In the genomic region with DNA sequence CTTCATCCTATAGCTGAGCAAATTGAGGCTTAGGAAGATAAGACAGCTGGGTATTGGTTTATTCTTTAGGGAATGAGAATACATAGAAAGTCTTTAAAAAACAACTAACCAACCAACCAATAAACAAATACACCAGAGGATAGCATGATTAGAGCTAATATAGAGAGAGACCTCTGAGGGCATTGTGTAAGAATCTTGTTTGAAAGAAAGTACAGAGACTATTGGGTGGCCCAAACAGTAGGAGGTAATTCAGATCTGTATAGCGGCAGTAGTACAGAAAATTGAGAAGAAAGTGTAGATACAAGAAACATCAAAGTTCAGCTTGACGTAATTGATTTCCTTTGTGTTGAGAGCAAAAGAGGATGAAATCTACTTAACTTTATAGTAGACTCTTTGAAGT, we compare ENCODE assay signal across 29 cellular contexts.
"Had no signal": no experiment of that assay in that cellular context is flagged by ENCODE, and none has a peak within 500 bp of the region (broad histone marks: within the 10 kb centered on the region; RNA-seq: fewer than 3 reads in every experiment).

No MANE protein-coding gene starts in this region.

- H3K27ac Mint-ChIP-seq: stimulated activated effector memory CD8-positive, alpha-beta T cell treated with anti-CD3 and anti-CD28 coated beads, Interleukin-12 subunit alpha, Interleukin-12 subunit beta, amount 100 ng/mL, for 72 hours; stimulated activated memory B cell treated with anti-CD40 and anti-IgM and Interleukin-4, amounts not matched to agents 10 μg/mL and 1 μg/mL and 100 μg/mL, for 72 hours; stimulated activated naive B cell treated with anti-CD40 and anti-IgM and Interleukin-4, amounts not matched to agents 10 μg/mL and 1 μg/mL and 100 μg/mL, for 72 hours; stimulated activated naive CD8-positive, alpha-beta T cell treated with anti-CD3 and anti-CD28 coated beads, Interleukin-15, amount 100 ng/mL, for 72 hours; stimulated activated naive CD8-positive, alpha-beta T cell treated with anti-CD3 and anti-CD28 coated beads, Interleukin-15, Interleukin-2, amounts not matched to agents 100 ng/mL and 50 ng/mL, for 24 hours; type B pancreatic cell had no signal

- ATAC-seq: stimulated activated effector memory CD8-positive, alpha-beta T cell treated with anti-CD3 and anti-CD28 coated beads, Interleukin-12 subunit alpha, Interleukin-12 subunit beta, amount 100 ng/mL, for 72 hours; stimulated activated memory B cell treated with anti-CD40 and anti-IgM and Interleukin-4, amounts not matched to agents 10 μg/mL and 1 μg/mL and 100 μg/mL, for 72 hours; stimulated activated naive B cell treated with anti-CD40 and anti-IgM and Interleukin-4, amounts not matched to agents 10 μg/mL and 1 μg/mL and 100 μg/mL, for 72 hours; stimulated activated naive CD8-positive, alpha-beta T cell treated with anti-CD3 and anti-CD28 coated beads, Interleukin-15, amount 100 ng/mL, for 72 hours; stimulated activated naive CD8-positive, alpha-beta T cell treated with anti-CD3 and anti-CD28 coated beads, Interleukin-15, Interleukin-2, amounts not matched to agents 100 U/mL and 50 U/mL, for 24 hours; upper lobe of right lung had no signal

- H3K9me3 Mint-ChIP-seq: stimulated activated naive B cell treated with anti-CD40 and anti-IgM and Interleukin-4, amounts not matched to agents 10 μg/mL and 1 μg/mL and 100 μg/mL, for 72 hours; type B pancreatic cell had no signal

- H3K27me3 Mint-ChIP-seq: stimulated activated memory B cell treated with anti-CD40 and anti-IgM and Interleukin-4, amounts not matched to agents 10 μg/mL and 1 μg/mL and 100 μg/mL, for 72 hours; stimulated activated naive B cell treated with anti-CD40 and anti-IgM and Interleukin-4, amounts not matched to agents 10 μg/mL and 1 μg/mL and 100 μg/mL, for 72 hours; stimulated activated naive CD8-positive, alpha-beta T cell treated with anti-CD3 and anti-CD28 coated beads, Interleukin-15, amount 100 ng/mL, for 72 hours; stimulated activated naive CD8-positive, alpha-beta T cell treated with anti-CD3 and anti-CD28 coated beads, Interleukin-15, Interleukin-2, amounts not matched to agents 100 ng/mL and 50 ng/mL, for 24 hours; type B pancreatic cell had no signal

- H3K4me1 Mint-ChIP-seq: stimulated activated effector memory CD8-positive, alpha-beta T cell treated with anti-CD3 and anti-CD28 coated beads, Interleukin-12 subunit alpha, Interleukin-12 subunit beta, amount 100 ng/mL, for 72 hours; stimulated activated memory B cell treated with anti-CD40 and anti-IgM and Interleukin-4, amounts not matched to agents 10 μg/mL and 1 μg/mL and 100 μg/mL, for 72 hours; stimulated activated naive B cell treated with anti-CD40 and anti-IgM and Interleukin-4, amounts not matched to agents 10 μg/mL and 1 μg/mL and 100 μg/mL, for 72 hours; stimulated activated naive CD8-positive, alpha-beta T cell treated with anti-CD3 and anti-CD28 coated beads, Interleukin-15, amount 100 ng/mL, for 72 hours had no signal

- H3K36me3 ChIP-seq: stomach, suprapubic skin, thoracic aorta, thyroid gland, tibial artery, tibial nerve, transverse colon, upper lobe of left lung, upper lobe of right lung, uterus, vagina had no signal

- H3K27ac ChIP-seq: stomach, suprapubic skin, testis, thoracic aorta, thyroid gland, tibial artery, tibial nerve, transverse colon, upper lobe of left lung, upper lobe of right lung, uterus, vagina had no signal

- H3K27me3 ChIP-seq: stomach, suprapubic skin, testis, thyroid gland, tibial artery, tibial nerve, transverse colon, upper lobe of left lung, upper lobe of right lung, uterus, vagina had no signal

- H3K4me3 Mint-ChIP-seq: stimulated activated effector memory CD8-positive, alpha-beta T cell treated with anti-CD3 and anti-CD28 coated beads, Interleukin-12 subunit alpha, Interleukin-12 subunit beta, amount 100 ng/mL, for 72 hours; stimulated activated memory B cell treated with anti-CD40 and anti-IgM and Interleukin-4, amounts not matched to agents 10 μg/mL and 1 μg/mL and 100 μg/mL, for 72 hours; stimulated activated naive B cell treated with anti-CD40 and anti-IgM and Interleukin-4, amounts not matched to agents 10 μg/mL and 1 μg/mL and 100 μg/mL, for 72 hours; stimulated activated naive CD8-positive, alpha-beta T cell treated with anti-CD3 and anti-CD28 coated beads, Interleukin-15, amount 100 ng/mL, for 72 hours; stimulated activated naive CD8-positive, alpha-beta T cell treated with anti-CD3 and anti-CD28 coated beads, Interleukin-15, Interleukin-2, amounts not matched to agents 100 ng/mL and 50 ng/mL, for 24 hours; type B pancreatic cell had no signal

- H3K4me1 ChIP-seq: stomach, suprapubic skin, testis, thyroid gland, tibial artery, tibial nerve, transverse colon, upper lobe of left lung, upper lobe of right lung, uterus, vagina had no signal

- FAIRE-seq: urothelium cell line had no signal

- H3K9me3 ChIP-seq: stomach, suprapubic skin, testis, thoracic aorta, thyroid gland, tibial artery, tibial nerve, transverse colon, upper lobe of left lung, upper lobe of right lung, uterus, vagina had no signal

- H3K4me3 ChIP-seq: stomach, suprapubic skin, testis, thoracic aorta, thyroid gland, tibial artery, tibial nerve, transverse colon, upper lobe of left lung, upper lobe of right lung, uterus, vagina had no signal

- H3K36me3 Mint-ChIP-seq: stimulated activated effector memory CD8-positive, alpha-beta T cell treated with anti-CD3 and anti-CD28 coated beads, Interleukin-12 subunit alpha, Interleukin-12 subunit beta, amount 100 ng/mL, for 72 hours; stimulated activated memory B cell treated with anti-CD40 and anti-IgM and Interleukin-4, amounts not matched to agents 10 μg/mL and 1 μg/mL and 100 μg/mL, for 72 hours; stimulated activated naive B cell treated with anti-CD40 and anti-IgM and Interleukin-4, amounts not matched to agents 10 μg/mL and 1 μg/mL and 100 μg/mL, for 72 hours; type B pancreatic cell had no signal

- DNase-seq: stimulated activated CD4-positive, alpha-beta T cell treated with anti-CD3 and anti-CD28 coated beads, Interleukin-2, amount 100 ng/mL, for 48 hours; stimulated activated CD4-positive, alpha-beta T cell treated with anti-CD3 and anti-CD28 coated beads, Interleukin-4, amount 100 ng/mL, for 1 hour; stimulated activated CD4-positive, alpha-beta T cell treated with anti-CD3 and anti-CD28 coated beads, Interleukin-4, amount 100 ng/mL, for 24 hours; stimulated activated CD4-positive, alpha-beta T cell treated with anti-CD3 and anti-CD28 coated beads, Interleukin-4, amount 100 ng/mL, for 4 hours; stimulated activated CD8-positive, alpha-beta memory T cell treated with anti-CD3 and anti-CD28 coated beads, Interleukin-4, amount 100 ng/mL, for 48 hours; stimulated activated naive B cell treated with anti-CD40 and anti-IgM and Interleukin-4, amounts not matched to agents 10 μg/mL and 1 μg/mL and 100 μg/mL, for 72 hours; stimulated activated naive CD4-positive, alpha-beta T cell; stimulated activated naive CD4-positive, alpha-beta T cell treated with Interleukin-2 at 50 U/mL for 16 hours; stimulated activated naive CD8-positive, alpha-beta T cell treated with anti-CD3 and anti-CD28 coated beads, Interleukin-15, amount 100 ng/mL, for 72 hours; stimulated activated naive CD8-positive, alpha-beta T cell treated with anti-CD3 and anti-CD28 coated beads, Interleukin-15, Interleukin-2, amounts not matched to agents 100 U/mL and 50 U/mL, for 24 hours; stomach; substantia nigra; testis; thyroid gland; tibial artery; transverse colon; trophoblast cell; upper lobe of left lung; upper lobe of right lung; uterus had no signal
